ENCODE assay signal across 23 cellular contexts in genomic region chr15:75828429-75828828, GRCh38.
"Had no signal": no experiment of that assay in that cellular context is flagged by ENCODE, and none has a peak within 500 bp of the region (broad histone marks: within the 10 kb centered on the region; RNA-seq: fewer than 3 reads in every experiment).

No MANE protein-coding gene starts in this region.

- H3K27me3 ChIP-seq: MG63, SJCRH30 had no signal

- H3K4me3 ChIP-seq: MG63, SJCRH30 had no signal

- H3K27ac ChIP-seq: HL-60, SJCRH30 had no signal

- ATAC-seq: Right ventricle myocardium inferior, SK-N-SH treated with all-trans-retinoic acid at 6 μM for 48 hours had no signal

- FAIRE-seq: HTR-8/SVneo, RCC 7860 had no signal

- H3K9me3 Mint-ChIP-seq: IgD-negative memory B cell had no signal

- H3K9me3 ChIP-seq: MG63, SJCRH30 had no signal

- DNase-seq: KBM-7, MG63, NCI-H1092, NCI-H1105 treated with DMSO at 0.1 percent for 48 hours, NCI-H1417 treated with DMSO at 0.1 percent for 48 hours, NCI-H146, NCI-H1694 treated with DMSO at 0.1 percent for 48 hours, NCI-H1930, NCI-H2081, NCI-H2107, NCI-H2227 treated with DMSO at 0.1 percent for 48 hours, NCI-H524, NCI-H69, NCI-H774, RPMI8226, SHP77 treated with DMSO at 0.1 percent for 48 hours, SJCRH30 had no signal

- H3K36me3 Mint-ChIP-seq: IgD-negative memory B cell had no signal

- H3K36me3 ChIP-seq: MG63, SJCRH30 had no signal

- H3K4me3 Mint-ChIP-seq: IgD-negative memory B cell had no signal

- H3K4me1 Mint-ChIP-seq: IgD-negative memory B cell had no signal

- H3K27ac Mint-ChIP-seq: IgD-negative memory B cell had no signal
